Comparison of ENCODE assay signal across 8 cellular contexts in the genomic region with DNA sequence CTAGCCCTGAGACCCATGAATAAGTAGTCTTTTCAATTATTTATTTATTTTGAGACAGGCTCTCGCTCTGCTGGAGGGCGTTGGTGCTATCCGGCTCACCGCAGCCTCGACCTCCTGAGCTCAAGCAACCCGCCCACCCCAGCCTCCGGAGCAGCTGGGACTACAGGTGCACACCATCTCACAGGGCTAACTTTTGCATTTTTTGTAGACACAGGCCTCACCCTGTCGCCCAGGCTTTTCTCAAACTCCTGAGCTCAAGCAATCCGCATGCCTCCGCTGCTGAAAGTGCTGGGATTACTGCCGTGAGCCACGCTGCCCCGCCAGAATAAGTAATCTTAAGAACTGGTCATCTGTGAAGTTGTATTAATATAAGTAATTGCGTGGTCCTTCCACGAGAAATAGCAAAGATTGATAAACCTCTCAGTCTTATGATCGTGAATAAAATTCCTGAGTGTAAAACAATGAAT. TPM values are rescaled to one million over a fixed set of nuclear protein-coding genes. Genes with fewer than 3 reads are reported as not detected.
DNase-seq lines count a peak whose midpoint lies in the region; ATAC-seq and TF ChIP-seq lines count a peak whose summit lies in the region.

No MANE protein-coding gene starts in this region.

- H3K9me3 ChIP-seq in effector memory CD4-positive, alpha-beta T cell (ENCODE audit: control insufficient read depth, low read length), result no peaks in the 10 kb centered on the region
- H3K9me3 ChIP-seq in gastrocnemius medialis, result no peaks in the 10 kb centered on the region

- TF ChIP-seq POLR2A in GM19099 (IDR thresholded peaks at IDR 0.05; ENCODE audit: extremely low read depth, insufficient read length, low read depth), result peak; percentile 44
- TF ChIP-seq POLR2A in gastrocnemius medialis (IDR thresholded peaks at IDR 0.05), result no peak

- peaks cover 46% of the 10 kb centered on the region for H3K4me1 Mint-ChIP-seq in T-helper 2 cell treated with Interferon-gamma antibody and Interleukin-4, amounts not matched to agents 5 μg/mL and 100 μg/mL, for 36 hours (ENCODE audit: low read depth)

- ATAC-seq in gastrocnemius medialis (no peak), GM21447 (IDR thresholded peaks at IDR 0.05; ENCODE audit: unreplicated experiment) (no peak), GM18909 (IDR thresholded peaks at IDR 0.05; ENCODE audit: poor library complexity, unreplicated experiment) (no peak)

- H3K9me3 Mint-ChIP-seq in T-helper 2 cell treated with Interferon-gamma antibody and Interleukin-4, amounts not matched to agents 5 μg/mL and 100 μg/mL, for 36 hours, result no peaks in the 10 kb centered on the region

- H3K36me3 Mint-ChIP-seq in T-helper 2 cell treated with Interferon-gamma antibody and Interleukin-4, amounts not matched to agents 5 μg/mL and 100 μg/mL, for 36 hours (ENCODE audit: low read depth), result peaks cover 16% of the 10 kb centered on the region

- no peak for DNase-seq in T-helper 2 cell treated with Interferon-gamma antibody and Interleukin-4, amounts not matched to agents 5 μg/mL and 100 μg/mL, for 36 hours (ENCODE audit: low spot score)
- DNase-seq in effector memory CD4-positive, alpha-beta T cell, result peak in 1 of 3 donors; percentile 22
- DNase-seq in gastrocnemius medialis, result no peak
- no peak for DNase-seq in GF-D8 (lab: John Stamatoyannopoulos, UW)
- no peak for DNase-seq in KG1 (lab: John Stamatoyannopoulos, UW)

- no peaks in the 10 kb centered on the region for H3K27me3 ChIP-seq in effector memory CD4-positive, alpha-beta T cell (replicated peaks; ENCODE audit: control insufficient read depth, insufficient read depth, low read length, poor library complexity, severe bottlenecking)
- H3K27me3 ChIP-seq in gastrocnemius medialis, result no peaks in the 10 kb centered on the region

- peaks cover 20% of the 10 kb centered on the region for H3K4me1 ChIP-seq in effector memory CD4-positive, alpha-beta T cell (ENCODE audit: control insufficient read depth, insufficient read depth, low read length, poor library complexity, severe bottlenecking)
- H3K4me1 ChIP-seq in gastrocnemius medialis, result peaks cover 5 to 9% of the 10 kb centered on the region in 2 donors

- TF ChIP-seq CTCF in gastrocnemius medialis (IDR thresholded peaks at IDR 0.05 in 4 of 5, conservative IDR thresholded peaks at IDR 0.05 in 1 of 5), result no peak

- in situ Hi-C loops in gastrocnemius medialis (cut with MboI; ENCODE audit: low sequenced_read_pairs in 4 of 4), result loop anchor here in 2 of 4 donors (25.0 kb wide), 2 partner anchors 126 to 226 kb away; a partner anchor contains a TSS

- peak overlapping the region; percentile 93 for H3K4me3 Mint-ChIP-seq in T-helper 2 cell treated with Interferon-gamma antibody and Interleukin-4, amounts not matched to agents 5 μg/mL and 100 μg/mL, for 36 hours

- peak overlapping the region; percentile 71 for H3K4me3 ChIP-seq in effector memory CD4-positive, alpha-beta T cell (ENCODE audit: insufficient read depth, low read depth, low read length, poor library complexity, severe bottlenecking)
- peak overlapping the region; percentile 51 to 93 (median 82) for H3K4me3 ChIP-seq in gastrocnemius medialis

- no peaks in the 10 kb centered on the region for H3K36me3 ChIP-seq in effector memory CD4-positive, alpha-beta T cell (ENCODE audit: control insufficient read depth, insufficient read depth, low read length)
- no peaks in the 10 kb centered on the region for H3K36me3 ChIP-seq in gastrocnemius medialis

- intact Hi-C loops in gastrocnemius medialis (cut with DNase I; ENCODE audit: low total_unique reads), result loop anchor here (2.0 kb wide), 1 partner anchor 228 kb away; a partner anchor contains a TSS

- peak overlapping the region; percentile 97 for H3K27ac ChIP-seq in effector memory CD4-positive, alpha-beta T cell (ENCODE audit: insufficient read depth, low read length, poor library complexity, severe bottlenecking)
- H3K27ac ChIP-seq in gastrocnemius medialis, result peak overlapping the region; percentile 96 to 99 (median 97)

- H3K27ac Mint-ChIP-seq in T-helper 2 cell treated with Interferon-gamma antibody and Interleukin-4, amounts not matched to agents 5 μg/mL and 100 μg/mL, for 36 hours, result peak overlapping the region; percentile 95

- H3K27me3 Mint-ChIP-seq in T-helper 2 cell treated with Interferon-gamma antibody and Interleukin-4, amounts not matched to agents 5 μg/mL and 100 μg/mL, for 36 hours (ENCODE audit: low read depth), result no peaks in the 10 kb centered on the region

RNA-seq across cellular contexts. Expression of a gene that starts 1.6 kb away (rescaled TPM):
- 1 to 10 TPM; 1.1 to 3.3 (median 1.4) TPM for total RNA-seq in gastrocnemius medialis
